ENCODE assay signal across 11 cellular contexts in genomic region chr4:165700855-165701254, GRCh38.
DNase-seq lines count a peak whose midpoint lies in the region; ATAC-seq and TF ChIP-seq lines count a peak whose summit lies in the region.
"Had no signal": no experiment of that assay in that cellular context is flagged by ENCODE, and none has a peak within 500 bp of the region (broad histone marks: within the 10 kb centered on the region; RNA-seq: fewer than 3 reads in every experiment).

No MANE protein-coding gene starts in this region.

- H3F3A ChIP-seq in MM.1S (ENCODE audit: insufficient read depth, low read length) = no peaks in the 10 kb centered on the region

- no peak for ATAC-seq in left colon
- ATAC-seq in HG03025 (IDR thresholded peaks at IDR 0.05; ENCODE audit: low FRiP score, unreplicated experiment) = no peak

- DNase-seq in GM12865 (ENCODE audit: low read depth) = peak; percentile 18
- DNase-seq in H7 = peak; percentile 38
- peak; percentile 10 for DNase-seq in RPMI7951 (ENCODE audit: low read depth)
- DNase-seq in kidney epithelial cell (ENCODE audit: low read depth) = no peak
- no peak for DNase-seq in MM.1S
- DNase-seq in left colon = no peak
- no peak for DNase-seq in GF-D8 (lab: John Stamatoyannopoulos, UW)
- DNase-seq: activated CD4-positive, alpha-beta T cell treated with anti-CD3 and anti-CD28 coated beads for 4 hours; IMR-90; stimulated activated CD4-positive, alpha-beta T cell treated with anti-CD3 and anti-CD28 coated beads, Interleukin-12 subunit alpha, Interleukin-12 subunit beta, amount 100 ng/mL, for 4 hours had no signal

- no peak overlapping the region for H3K9ac ChIP-seq in MM.1S (ENCODE audit: low read length)

- H3K27me3 ChIP-seq in H7 (ENCODE audit: control insufficient read depth, insufficient read depth, low read length) (no peaks in the 10 kb centered on the region), kidney epithelial cell (ENCODE audit: control insufficient read depth, insufficient read depth, low read length) (no peaks in the 10 kb centered on the region), MM.1S (replicated peaks; ENCODE audit: insufficient read depth, low read length) (no peaks in the 10 kb centered on the region)

- H3K36me3 ChIP-seq in H7 (replicated peaks; ENCODE audit: control insufficient read depth, insufficient read depth, low read length) = no peaks in the 10 kb centered on the region
- no peaks in the 10 kb centered on the region for H3K36me3 ChIP-seq in kidney epithelial cell (ENCODE audit: control insufficient read depth, insufficient read depth, low read length)
- no peaks in the 10 kb centered on the region for H3K36me3 ChIP-seq in MM.1S (replicated peaks; ENCODE audit: insufficient read depth, low read length)

- H3K4me3 ChIP-seq in GM12865 (ENCODE audit: low read depth, low read length) (no peak overlapping the region), H7 (ENCODE audit: insufficient read depth, low read depth, low read length) (no peak overlapping the region), kidney epithelial cell (ENCODE audit: low read depth, low read length) (no peak overlapping the region), MM.1S (ENCODE audit: low read length) (no peak overlapping the region)

- H2AFZ ChIP-seq in MM.1S (ENCODE audit: low read length) = no peak overlapping the region

- TF ChIP-seq CTCF in GM12865 (IDR thresholded peaks at IDR 0.05; ENCODE audit: insufficient read depth, low read depth, low read length, missing control alignments) = peak; percentile 16
- TF ChIP-seq CTCF in kidney epithelial cell (IDR thresholded peaks at IDR 0.05; ENCODE audit: insufficient read depth, low read length, poor library complexity, severe bottlenecking) = peak; percentile 34
- no peak for TF ChIP-seq CTCF in MM.1S (IDR thresholded peaks at IDR 0.05; ENCODE audit: low read length)

- H3K4me1 ChIP-seq in MM.1S (ENCODE audit: low read length) = no peaks in the 10 kb centered on the region

- no peak overlapping the region for H3K4me2 ChIP-seq in MM.1S (ENCODE audit: low read depth, low read length)

- H3K9me2 ChIP-seq in MM.1S (replicated peaks; ENCODE audit: insufficient read depth, low read length) = no peaks in the 10 kb centered on the region

- no peaks in the 10 kb centered on the region for H3K79me2 ChIP-seq in MM.1S (ENCODE audit: low read length)

- intact Hi-C loops in left colon (cut with DNase I, micrococcal nuclease) = no loop called here

- H3K9me3 ChIP-seq in MM.1S (replicated peaks; ENCODE audit: insufficient read depth, low read length) = no peaks in the 10 kb centered on the region

- H4K20me1 ChIP-seq in MM.1S (ENCODE audit: insufficient read depth, low read length) = no peaks in the 10 kb centered on the region

- H3K27ac ChIP-seq in MM.1S (ENCODE audit: low read length) = no peak overlapping the region

Comparison
In these comparisons a context has a peak if more than half of its experiments do, and no peak if none do; other contexts are left out.
1. DNase-seq: peak in GM12865 (single experiment), H7 (single experiment) and RPMI7951 (single experiment); none in kidney epithelial cell (single experiment), MM.1S (single experiment), left colon (0 of 2) and GF-D8 (single experiment).